ENCODE assay signal across 26 cellular contexts in the genomic region with DNA sequence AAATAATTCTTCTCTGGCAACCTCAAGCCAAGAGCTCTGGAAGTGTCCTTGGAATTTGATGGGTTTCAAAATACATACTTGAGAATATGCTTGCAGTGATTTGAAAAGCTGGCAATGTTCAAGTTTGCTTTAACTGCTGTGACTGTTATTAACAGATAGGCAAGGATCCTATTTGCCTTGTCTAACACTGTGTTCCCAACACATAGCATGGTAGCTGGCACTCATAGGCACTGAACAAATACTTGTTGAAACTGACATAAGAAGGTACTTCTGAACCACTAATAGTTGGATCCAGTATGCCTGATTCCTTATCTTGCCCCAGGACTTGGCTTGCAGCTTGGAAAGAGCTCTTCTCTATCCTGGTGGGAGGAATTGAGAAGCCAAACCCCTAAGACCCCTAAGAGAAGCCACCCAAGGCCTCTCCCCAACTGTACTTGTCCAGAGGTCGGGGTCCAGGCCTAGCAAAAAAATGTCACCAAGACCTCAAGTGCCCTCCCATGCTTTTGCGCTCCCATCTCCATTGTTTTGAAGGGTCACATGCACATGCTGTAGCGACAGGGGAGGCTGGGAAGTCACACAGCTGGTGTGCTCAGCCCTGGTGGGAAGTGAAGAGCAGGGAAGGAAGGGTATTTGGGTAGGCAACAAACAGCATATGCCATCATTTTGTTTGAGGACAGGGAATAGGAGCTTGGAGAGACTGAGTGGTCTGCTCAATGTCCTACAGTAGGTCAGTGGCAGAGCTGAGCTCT.
A peak's percentile ranks its signal among the peaks of the same experiment; 100 is the strongest.
DNase-seq lines count a peak whose midpoint lies in the region; ATAC-seq and TF ChIP-seq lines count a peak whose summit lies in the region.
"Had no signal": no experiment of that assay in that cellular context is flagged by ENCODE, and none has a peak within 500 bp of the region (broad histone marks: within the 10 kb centered on the region; RNA-seq: fewer than 3 reads in every experiment).

No MANE protein-coding gene starts in this region.

- peaks cover 2% of the 10 kb centered on the region in 3 donors for H3K27me3 Mint-ChIP-seq in immature natural killer cell (ENCODE audit: low read depth in 3 of 3)

- H3K27me3 ChIP-seq in body of pancreas (peaks cover 0 to 8% of the 10 kb centered on the region in 2 donors), lung (ENCODE audit: control insufficient read depth, insufficient read depth) (no peaks in the 10 kb centered on the region), upper lobe of right lung (peaks cover 1% of the 10 kb centered on the region)

- H3K4me3 ChIP-seq in body of pancreas (no peak overlapping the region), lung (no peak overlapping the region), upper lobe of right lung (no peak overlapping the region)
- H3K4me3 ChIP-seq: upper lobe of left lung had no signal

- ATAC-seq in Right ventricle myocardium superior (ENCODE audit: poor library complexity) (peak; percentile 64), left cardiac atrium (no peak), body of pancreas (peak; percentile 71), lung (ENCODE audit: insufficient read depth, low FRiP score) (peak; percentile 64), upper lobe of right lung (peak; percentile 90), GM21717 (IDR thresholded peaks at IDR 0.05; ENCODE audit: unreplicated experiment) (no peak)
- ATAC-seq: activated T-cell treated with anti-CD3 and anti-CD28 coated beads, Interleukin-2, amount 50 U/mL, for 72 hours; stimulated activated effector memory CD8-positive, alpha-beta T cell treated with anti-CD3 and anti-CD28 coated beads, Interleukin-12 subunit alpha, Interleukin-12 subunit beta, amount 100 ng/mL, for 72 hours had no signal

- DNase-seq in Right ventricle myocardium superior = no peak
- no peak for DNase-seq in left cardiac atrium
- DNase-seq in body of pancreas = peak in 3 of 4 donors; percentile 31 to 62 (median 48)
- no peak for DNase-seq in lung (ENCODE audit: low spot score)
- DNase-seq in upper lobe of right lung = no peak
- DNase-seq in immature natural killer cell = no peak
- no peak for DNase-seq in HT-29 (ENCODE audit: low spot score)
- DNase-seq: activated CD4-positive, alpha-beta memory T cell treated with anti-CD3 and anti-CD28 coated beads for 36 hours; activated CD4-positive, alpha-beta T cell treated with anti-CD3 and anti-CD28 coated beads for 1 hour; activated naive CD4-positive, alpha-beta T cell treated with Interleukin-2 at 50 U/mL for 16 hours; activated T-cell treated with anti-CD3 and anti-CD28 coated beads, Interleukin-2, amount 50 U/mL, for 72 hours; dermis blood vessel endothelial cell; DND-41; endodermal cell; HFFc6; kidney; mammary epithelial cell; NCI-H1092 treated with DMSO at 0.1 percent for 48 hours; NCI-H1694 treated with DMSO at 0.1 percent for 48 hours; NCI-H524; posterior cingulate gyrus; SHP77 treated with DMSO at 0.1 percent for 48 hours; upper lobe of left lung had no signal

- H3K4me1 ChIP-seq in body of pancreas (peaks cover 36% of the 10 kb centered on the region), lung (ENCODE audit: control insufficient read depth in 2 of 2, insufficient read depth in 2 of 2, low read length in 2 of 2) (peaks cover 7 to 28% of the 10 kb centered on the region in 2 donors), upper lobe of right lung (peaks cover 40% of the 10 kb centered on the region)

- H3K36me3 ChIP-seq in body of pancreas (replicated peaks in 1 of 2; ENCODE audit: insufficient read depth in 1 of 2, low read depth in 2 of 2) = no peaks in the 10 kb centered on the region
- H3K36me3 ChIP-seq in lung (ENCODE audit: control insufficient read depth in 2 of 2, insufficient read depth in 2 of 2, low read length in 2 of 2) = no peaks in the 10 kb centered on the region
- no peaks in the 10 kb centered on the region for H3K36me3 ChIP-seq in upper lobe of right lung
- H3K36me3 ChIP-seq: upper lobe of left lung had no signal

- intact Hi-C loops in Right ventricle myocardium superior (cut with DNase I) = no loop called here
- intact Hi-C loops in left cardiac atrium (cut with DNase I) = no loop called here
- intact Hi-C loops in body of pancreas (cut with DNase I) = no loop called here
- intact Hi-C loops in upper lobe of right lung (cut with DNase I) = no loop called here

- no peak overlapping the region for H3K27ac Mint-ChIP-seq in immature natural killer cell
- H3K27ac Mint-ChIP-seq: activated CD4-positive, alpha-beta memory T cell treated with anti-CD3 and anti-CD28 coated beads for 36 hours; activated T-cell treated with anti-CD3 and anti-CD28 coated beads, Interleukin-2, amount 50 U/mL, for 72 hours; endodermal cell; HFFc6; stimulated activated effector memory CD8-positive, alpha-beta T cell treated with anti-CD3 and anti-CD28 coated beads, Interleukin-12 subunit alpha, Interleukin-12 subunit beta, amount 100 ng/mL, for 72 hours had no signal

- 47 to 50% methylated on average over 3 of the region's 3 CpGs for WGBS in body of pancreas, 2 donors
- WGBS in lung, 2 donors = 68 to 71% methylated on average over 3 of the region's 3 CpGs

- H3K4me1 Mint-ChIP-seq in immature natural killer cell = peaks cover 0 to 7% of the 10 kb centered on the region in 2 donors

- TF ChIP-seq POLR2A in body of pancreas (IDR thresholded peaks at IDR 0.05) = no peak

- no peaks in the 10 kb centered on the region for H3K9me3 Mint-ChIP-seq in immature natural killer cell
- H3K9me3 Mint-ChIP-seq: activated CD4-positive, alpha-beta memory T cell treated with anti-CD3 and anti-CD28 coated beads for 36 hours; activated T-cell treated with anti-CD3 and anti-CD28 coated beads, Interleukin-2, amount 50 U/mL, for 72 hours; central memory CD8-positive, alpha-beta T cell; HFFc6; stimulated activated effector memory CD8-positive, alpha-beta T cell treated with anti-CD3 and anti-CD28 coated beads, Interleukin-12 subunit alpha, Interleukin-12 subunit beta, amount 100 ng/mL, for 72 hours had no signal

- peaks cover 0 to 3% (median 0%) of the 10 kb centered on the region in 3 donors for H3K36me3 Mint-ChIP-seq in immature natural killer cell
- H3K36me3 Mint-ChIP-seq: activated CD4-positive, alpha-beta memory T cell treated with anti-CD3 and anti-CD28 coated beads for 36 hours; stimulated activated effector memory CD8-positive, alpha-beta T cell treated with anti-CD3 and anti-CD28 coated beads, Interleukin-12 subunit alpha, Interleukin-12 subunit beta, amount 100 ng/mL, for 72 hours had no signal

- no peaks in the 10 kb centered on the region for H3K9me3 ChIP-seq in body of pancreas
- no peaks in the 10 kb centered on the region for H3K9me3 ChIP-seq in lung (ENCODE audit: control insufficient read depth in 2 of 2, insufficient read depth in 1 of 2, low read length in 1 of 2)
- H3K9me3 ChIP-seq in upper lobe of right lung = no peaks in the 10 kb centered on the region
- H3K9me3 ChIP-seq: upper lobe of left lung had no signal

- H3K27ac ChIP-seq in body of pancreas = no peak overlapping the region
- H3K27ac ChIP-seq in lung (ENCODE audit: low read depth in 1 of 2, low read length in 1 of 2) = no peak overlapping the region
- no peak overlapping the region for H3K27ac ChIP-seq in upper lobe of right lung
- H3K27ac ChIP-seq: upper lobe of left lung had no signal

- TF ChIP-seq CTCF in body of pancreas (IDR thresholded peaks at IDR 0.05) = no peak
- TF ChIP-seq CTCF in lung (IDR thresholded peaks at IDR 0.05; ENCODE audit: control extremely low read depth, extremely low read depth) = no peak
- no peak for TF ChIP-seq CTCF in upper lobe of right lung (IDR thresholded peaks at IDR 0.05)

- H3K4me3 Mint-ChIP-seq in immature natural killer cell = no peak overlapping the region
- H3K4me3 Mint-ChIP-seq: activated CD4-positive, alpha-beta memory T cell treated with anti-CD3 and anti-CD28 coated beads for 36 hours; activated T-cell treated with anti-CD3 and anti-CD28 coated beads, Interleukin-2, amount 50 U/mL, for 72 hours; central memory CD8-positive, alpha-beta T cell; endodermal cell; HFFc6; stimulated activated effector memory CD8-positive, alpha-beta T cell treated with anti-CD3 and anti-CD28 coated beads, Interleukin-12 subunit alpha, Interleukin-12 subunit beta, amount 100 ng/mL, for 72 hours had no signal

Comparison
In these comparisons a context has a peak if more than half of its experiments do, and no peak if none do; other contexts are left out.
1. ATAC-seq: peak in Right ventricle myocardium superior (single experiment), body of pancreas (single experiment), lung (single experiment) and upper lobe of right lung (single experiment); none in left cardiac atrium (0 of 2) and GM21717 (single experiment).
2. DNase-seq: peak in body of pancreas (3 of 4); none in Right ventricle myocardium superior (single experiment), left cardiac atrium (single experiment), lung (single experiment), upper lobe of right lung (single experiment), immature natural killer cell (0 of 3) and HT-29 (single experiment).